ENCODE assay signal across 8 cellular contexts in the genomic region with DNA sequence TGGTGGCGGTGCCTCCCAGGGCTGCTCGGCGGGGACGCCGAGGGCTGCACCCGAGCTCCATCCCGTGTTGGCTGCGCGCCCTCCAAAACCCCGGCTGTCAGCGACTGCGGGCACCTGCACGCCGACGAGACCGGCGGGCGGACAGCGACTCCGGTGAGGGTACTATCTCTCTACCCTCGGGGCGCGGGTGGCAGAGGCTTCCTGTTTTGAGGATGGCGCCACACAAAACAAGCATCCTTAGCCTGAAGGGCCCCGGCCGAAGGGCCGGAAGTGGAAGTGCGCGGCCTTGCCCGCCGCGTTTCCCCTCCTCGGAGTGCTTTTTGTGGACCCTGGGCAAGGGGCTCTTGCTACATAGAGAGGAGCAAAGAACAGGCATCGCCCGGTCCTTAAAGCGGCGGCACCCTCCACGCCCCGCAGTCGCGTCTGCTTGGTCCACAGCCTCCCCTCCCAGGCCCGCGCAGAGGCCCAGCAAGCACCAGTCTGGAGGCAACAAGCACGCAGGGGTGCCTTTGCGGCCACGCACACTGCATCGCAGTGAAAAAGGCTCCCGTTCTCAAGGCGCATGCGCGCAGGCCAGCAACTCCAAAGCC.
DNase-seq lines count a peak whose midpoint lies in the region; ATAC-seq and TF ChIP-seq lines count a peak whose summit lies in the region.

No MANE protein-coding gene starts in this region.

- peak; percentile 58 for DNase-seq in NCI-H128 (lab: John Stamatoyannopoulos, UW; ENCODE audit: unreplicated experiment)
- peak; percentile 37 for DNase-seq in activated CD4-positive, CD25-positive, alpha-beta regulatory T cell treated with anti-CD3 and anti-CD28 coated beads, Interleukin-2, amount 50 U/mL, for 16 hours (ENCODE audit: low read depth, low spot score)
- DNase-seq in epithelial cell of esophagus (ENCODE audit: low read depth) = peak; percentile 45

- H3K4me1 ChIP-seq in ACC112 (ENCODE audit: control insufficient read depth, insufficient read depth, low read length, unreplicated experiment) (peaks cover 14% of the 10 kb centered on the region), mucosa of stomach (ENCODE audit: control insufficient read depth, insufficient read depth, low read length) (peaks cover 46% of the 10 kb centered on the region), stomach smooth muscle (ENCODE audit: control insufficient read depth, insufficient read depth, low read length) (peaks cover 46% of the 10 kb centered on the region)

- peak overlapping the region; percentile 84 for H2AFZ ChIP-seq in ACC112 (ENCODE audit: low read length, unreplicated experiment)

- peak overlapping the region; percentile 89 for H3K9ac ChIP-seq in mucosa of stomach (ENCODE audit: low read length)
- H3K9ac ChIP-seq in stomach smooth muscle (ENCODE audit: low read length in 2 of 2) = peak overlapping the region; percentile 77 to 94

- H3K27ac ChIP-seq in ACC112 (ENCODE audit: low read depth, low read length) (peak overlapping the region; percentile 84), stomach smooth muscle (ENCODE audit: low read length) (peak overlapping the region; percentile 99)

- H3K4me3 ChIP-seq in ACC112 (ENCODE audit: low read depth, low read length) (peak overlapping the region; percentile 86), epithelial cell of esophagus (ENCODE audit: low read length) (peak overlapping the region; percentile 67), mucosa of stomach (ENCODE audit: low read length) (peak overlapping the region; percentile 91), stomach smooth muscle (ENCODE audit: low read length in 2 of 2) (peak overlapping the region; percentile 88 to 96)

- no peaks in the 10 kb centered on the region for H3K79me2 ChIP-seq in ACC112 (ENCODE audit: control insufficient read depth, insufficient read depth, low read length, unreplicated experiment)

- H3K27me3 ChIP-seq in ACC112 (ENCODE audit: insufficient read depth, low read length) (no peaks in the 10 kb centered on the region), mucosa of stomach (ENCODE audit: control insufficient read depth, insufficient read depth, low read length) (no peaks in the 10 kb centered on the region), stomach smooth muscle (ENCODE audit: control insufficient read depth in 1 of 2, insufficient read depth in 2 of 2, low read length in 2 of 2) (no peaks in the 10 kb centered on the region)

- peak; percentile 14 for ATAC-seq in GM18499 (IDR thresholded peaks at IDR 0.05; ENCODE audit: insufficient read depth, unreplicated experiment)
- peak; percentile 33 for ATAC-seq in HG02840 (IDR thresholded peaks at IDR 0.05; ENCODE audit: low FRiP score, unreplicated experiment)

- TF ChIP-seq CTCF in epithelial cell of esophagus (IDR thresholded peaks at IDR 0.05; ENCODE audit: insufficient read depth, low read depth, low read length, missing control alignments) = no peak

- H3K36me3 ChIP-seq in ACC112 (ENCODE audit: insufficient read depth, low read length) (no peaks in the 10 kb centered on the region; the same call in 1 of the 2 replicates), mucosa of stomach (ENCODE audit: control insufficient read depth, insufficient read depth, low read length) (no peaks in the 10 kb centered on the region), stomach smooth muscle (ENCODE audit: control insufficient read depth in 2 of 2, insufficient read depth in 2 of 2, low read length in 2 of 2) (no peaks in the 10 kb centered on the region)

- no peaks in the 10 kb centered on the region for H3K9me3 ChIP-seq in mucosa of stomach (ENCODE audit: control insufficient read depth, low read length)
- H3K9me3 ChIP-seq in stomach smooth muscle (ENCODE audit: control insufficient read depth in 2 of 2, low read length in 2 of 2) = no peaks in the 10 kb centered on the region

Comparison
In these comparisons a context has a peak if more than half of its experiments do, and no peak if none do; other contexts are left out.
1. Peak in every context shown above with its lines: DNase-seq, ATAC-seq, H3K4me3 ChIP-seq and H3K27ac ChIP-seq.